ENCODE assay signal across 11 cellular contexts in the genomic region with DNA sequence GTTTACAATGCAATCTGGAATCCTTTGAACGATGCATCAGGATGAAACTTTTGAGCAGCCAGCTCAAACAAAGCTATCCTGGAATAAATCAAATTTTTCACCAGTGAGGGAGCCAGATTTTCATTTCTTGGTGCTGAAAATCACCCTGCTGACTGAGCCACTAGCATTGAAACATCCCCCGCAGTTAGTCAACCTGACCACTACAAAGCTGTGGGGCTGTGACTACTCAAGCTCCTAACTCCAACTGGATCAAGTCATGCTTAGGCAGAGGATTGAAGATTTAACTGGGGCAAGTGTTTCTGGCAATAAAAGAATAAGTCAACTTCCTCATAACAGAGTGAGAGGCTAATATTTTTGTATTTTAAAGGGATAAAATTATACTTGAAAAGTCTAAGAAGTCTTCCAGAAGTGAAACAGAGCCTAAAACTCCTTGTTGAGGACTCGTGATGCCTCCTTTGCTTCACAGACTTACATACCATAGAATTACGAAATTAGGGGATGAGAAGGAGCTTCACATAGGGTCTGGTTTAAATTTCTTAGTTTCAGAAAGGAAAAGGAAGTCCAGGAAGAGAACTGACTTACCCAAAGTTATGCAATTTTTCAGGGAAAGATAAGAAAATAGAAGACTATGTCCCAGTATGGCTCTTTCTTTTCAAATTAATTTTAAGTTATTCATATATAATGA.
DNase-seq lines count a peak whose midpoint lies in the region; ATAC-seq, FAIRE-seq and TF ChIP-seq lines count a peak whose summit lies in the region.
"Had no signal": no experiment of that assay in that cellular context is flagged by ENCODE, and none has a peak within 500 bp of the region (broad histone marks: within the 10 kb centered on the region; RNA-seq: fewer than 3 reads in every experiment).

No MANE protein-coding gene starts in this region.

- H3F3A ChIP-seq in Loucy (ENCODE audit: low read depth) = no peaks in the 10 kb centered on the region

- no peaks in the 10 kb centered on the region for H3K36me3 ChIP-seq in Loucy (ENCODE audit: insufficient read depth, low read length)

- no peaks in the 10 kb centered on the region for H4K20me1 ChIP-seq in Loucy (ENCODE audit: insufficient read depth, low read length, poor library complexity, severe bottlenecking)

- H3K79me2 ChIP-seq in Loucy (ENCODE audit: insufficient read depth, low read length) = no peaks in the 10 kb centered on the region

- H3K9ac ChIP-seq in Loucy (ENCODE audit: low read depth, low read length, poor library complexity, severe bottlenecking) = no peak overlapping the region

- no peak overlapping the region for H3K4me3 ChIP-seq in Loucy (ENCODE audit: low read length, poor library complexity, severe bottlenecking)

- no peaks in the 10 kb centered on the region for H3K27me3 ChIP-seq in Loucy (ENCODE audit: insufficient read depth, low read length, poor library complexity, severe bottlenecking)

- H3K4me1 ChIP-seq in Loucy (ENCODE audit: insufficient read depth, low read length, poor library complexity, severe bottlenecking) = peaks cover 6% of the 10 kb centered on the region

- no peak overlapping the region for H3K4me2 ChIP-seq in Loucy (ENCODE audit: low read depth, low read length, poor library complexity, severe bottlenecking)

- 0 out of 2 replicates have a peak, but pooled peaks have one; percentile 2 for TF ChIP-seq CTCF in GM12874 (IDR thresholded peaks at IDR 0.05; ENCODE audit: insufficient read depth, low read depth, low read length)
- TF ChIP-seq CTCF in Loucy (conservative IDR thresholded peaks at IDR 0.05; ENCODE audit: low read length) = peak; percentile 45
- no peak for TF ChIP-seq CTCF in omental fat pad (IDR thresholded peaks at IDR 0.05)

- no peaks in the 10 kb centered on the region for H3K9me3 ChIP-seq in Loucy (ENCODE audit: insufficient read depth, low read depth, low read length)

- peak; percentile 31 for DNase-seq in astrocyte of the hippocampus (ENCODE audit: low read depth, low spot score)
- DNase-seq in omental fat pad (ENCODE audit: low spot score) = no peak
- DNase-seq in stimulated activated naive CD4-positive, alpha-beta T cell treated with Interleukin-2 at 50 U/mL for 16 hours (lab: John Stamatoyannopoulos, UW) = no peak
- no peak for DNase-seq in medulla oblongata (ENCODE audit: extremely low spot score)
- DNase-seq in RPMI8226 = no peak
- DNase-seq in frontal cortex (ENCODE audit: low spot score in 2 of 2) = no peak
- DNase-seq: activated naive CD8-positive, alpha-beta T cell treated with anti-CD3 and anti-CD28 coated beads, Interleukin-2, amount 10 ng/mL, durations not matched to agents 7 days and 5 days; Right ventricle myocardium superior had no signal

- FAIRE-seq in frontal cortex (lab: Jason Lieb, UNC) = no peak
- FAIRE-seq: islet of Langerhans had no signal

- peak; percentile 76 for ATAC-seq in omental fat pad (ENCODE audit: low FRiP score)

- no peak overlapping the region for H2AFZ ChIP-seq in Loucy (ENCODE audit: low read length)

- no peaks in the 10 kb centered on the region for H3K9me2 ChIP-seq in Loucy (replicated peaks; ENCODE audit: low read depth, low read length)

Comparison
In these comparisons a context has a peak if more than half of its experiments do, and no peak if none do; other contexts are left out.
1. CTCF ChIP-seq: peak in GM12874 (single experiment) and Loucy (single experiment); none in omental fat pad (0 of 3).